Comparison of ENCODE assay signal across 11 cellular contexts in the genomic region with DNA sequence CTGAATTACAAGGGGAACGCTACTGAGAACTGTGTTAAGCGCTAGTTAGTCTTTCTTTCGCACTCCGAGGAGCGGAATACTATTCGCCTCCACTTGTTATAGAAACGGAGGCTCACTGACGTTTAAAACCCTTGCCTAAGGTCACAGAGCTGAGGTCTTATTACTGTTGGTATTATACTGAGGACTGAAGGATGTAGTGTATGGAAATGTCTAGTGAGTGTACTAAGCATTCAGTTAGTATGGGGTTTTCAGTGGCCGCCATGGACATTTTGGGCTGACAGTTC. TPM values are rescaled to one million over a fixed set of nuclear protein-coding genes. Genes with fewer than 3 reads are reported as not detected.
DNase-seq lines count a peak whose midpoint lies in the region; ATAC-seq and TF ChIP-seq lines count a peak whose summit lies in the region.
"Had no signal": no experiment of that assay in that cellular context is flagged by ENCODE, and none has a peak within 500 bp of the region (broad histone marks: within the 10 kb centered on the region; RNA-seq: fewer than 3 reads in every experiment).

No MANE protein-coding gene starts in this region.

- H3K4me3 ChIP-seq in right cardiac atrium (ENCODE audit: low read length) (peak overlapping the region; percentile 58), breast epithelium (peak overlapping the region; percentile 77 to 86 (median 79)), mucosa of rectum (ENCODE audit: low read length in 2 of 2) (peak overlapping the region; percentile 70 to 84)

- DNase-seq in right cardiac atrium (no peak), cardiac septum (ENCODE audit: low spot score) (no peak), breast epithelium (ENCODE audit: low spot score in 2 of 2) (no peak), NCI-H82 (lab: John Stamatoyannopoulos, UW) (no peak), NCI-H2196 (lab: John Stamatoyannopoulos, UW; ENCODE audit: unreplicated experiment) (no peak), COR-L47 (lab: John Stamatoyannopoulos, UW) (no peak)
- DNase-seq: kidney glomerular epithelial cell; NCI-H2107; stimulated activated naive CD4-positive, alpha-beta T cell treated with Interleukin-2 at 50 U/mL for 16 hours had no signal

- H3K9ac ChIP-seq in mucosa of rectum (ENCODE audit: low read depth in 1 of 2, low read length in 2 of 2) = peak overlapping the region; percentile 85 to 89

- no peaks in the 10 kb centered on the region for H3K27me3 ChIP-seq in right cardiac atrium (ENCODE audit: control insufficient read depth, insufficient read depth)
- H3K27me3 ChIP-seq in breast epithelium = no peaks in the 10 kb centered on the region
- H3K27me3 ChIP-seq in mucosa of rectum (ENCODE audit: control insufficient read depth in 2 of 2, insufficient read depth in 2 of 2, low read length in 2 of 2) = no peaks in the 10 kb centered on the region

- 87% methylated on average over 9 of the region's 9 CpGs for WGBS in right cardiac atrium

- no peaks in the 10 kb centered on the region for H3K9me3 ChIP-seq in right cardiac atrium (ENCODE audit: control insufficient read depth, low read length)
- H3K9me3 ChIP-seq in breast epithelium = no peaks in the 10 kb centered on the region
- no peaks in the 10 kb centered on the region for H3K9me3 ChIP-seq in mucosa of rectum (ENCODE audit: control insufficient read depth in 2 of 2, low read length in 2 of 2)

- H3K27ac ChIP-seq in right cardiac atrium (ENCODE audit: low read length) (peak overlapping the region; percentile 40), breast epithelium (peak overlapping the region in 1 of 2 donors; percentile 83), mucosa of rectum (ENCODE audit: low read depth in 2 of 2, low read length in 2 of 2) (peak overlapping the region; percentile 82 to 83)

- TF ChIP-seq CTCF in breast epithelium (IDR thresholded peaks at IDR 0.05) = no peak

- no peak for ATAC-seq in right cardiac atrium
- ATAC-seq in HG03342 (IDR thresholded peaks at IDR 0.05; ENCODE audit: unreplicated experiment) = no peak

- no peak for TF ChIP-seq POLR2A in breast epithelium (IDR thresholded peaks at IDR 0.05)

- H3K4me1 ChIP-seq in right cardiac atrium (ENCODE audit: control insufficient read depth, insufficient read depth, low read length) (peaks cover 2% of the 10 kb centered on the region), breast epithelium (peaks cover 0 to 4% of the 10 kb centered on the region in 2 donors), mucosa of rectum (ENCODE audit: control insufficient read depth in 2 of 2, insufficient read depth in 2 of 2, low read length in 2 of 2) (peaks cover 18 to 20% of the 10 kb centered on the region in 2 donors)

- H3K36me3 ChIP-seq in breast epithelium (no peaks in the 10 kb centered on the region), mucosa of rectum (ENCODE audit: control insufficient read depth in 2 of 2, insufficient read depth in 2 of 2, low read length in 2 of 2) (peaks cover 23 to 42% of the 10 kb centered on the region in 2 donors)

- intact Hi-C loops in right cardiac atrium (cut with DNase I) = loop anchor here in 1 of 4 donors (10.0 kb wide), 1 partner anchor 178 kb away; the partner anchor contains the start of gene SPPL3
- intact Hi-C loops in cardiac septum (cut with DNase I) = loop anchor here (5.0 kb wide), 1 partner anchor 181 kb away; no protein-coding TSS in a partner anchor
- intact Hi-C loops in breast epithelium (cut with DNase I; ENCODE audit: low total_unique reads) = no loop called here

RNA-seq across cellular contexts. Expression of gene ACADS, which starts 0.8 kb away (rescaled TPM):
- total RNA-seq in right cardiac atrium (10 to 100 TPM; 34.2 to 51.3 (median 42.5) TPM), cardiac septum (58.4 TPM), breast epithelium (100 to 1,000 TPM in 1 of 3 donors, 10 to 100 TPM in 2; 38.3 to 114 (median 54.3) TPM)
- 68.0 TPM for polyA plus RNA-seq in right cardiac atrium

RNA-seq across cellular contexts. Expression of gene UNC119B, which starts 16.2 kb away (rescaled TPM):
- total RNA-seq in right cardiac atrium = 10 to 100 TPM; 15.7 to 17.8 (median 16.7) TPM
- 7.0 TPM for polyA plus RNA-seq in right cardiac atrium
- 10.9 TPM for total RNA-seq in cardiac septum
- total RNA-seq in breast epithelium = 10 to 100 TPM; 19.2 to 24.0 (median 22.0) TPM

RNA-seq across cellular contexts. Expression of gene MLEC, which starts 39.5 kb away (rescaled TPM):
- total RNA-seq in right cardiac atrium (100 to 1,000 TPM; 157 to 257 (median 193) TPM), cardiac septum (103 TPM), breast epithelium (10 to 100 TPM; 67.6 to 75.4 (median 67.8) TPM)
- polyA plus RNA-seq in right cardiac atrium = 93.6 TPM
